In genomic region chrX:27715610-27716009, GRCh38 we compare ENCODE assay signal across 32 cellular contexts.
"Had no signal": no experiment of that assay in that cellular context is flagged by ENCODE, and none has a peak within 500 bp of the region (broad histone marks: within the 10 kb centered on the region; RNA-seq: fewer than 3 reads in every experiment).

No MANE protein-coding gene starts in this region.

- H3K27ac ChIP-seq: adrenal gland, body of pancreas, brain microvascular endothelial cell, breast epithelium, VCaP had no signal

- H3K27me3 ChIP-seq: adrenal gland, body of pancreas, brain microvascular endothelial cell had no signal

- ATAC-seq: activated CD8-positive, alpha-beta T cell treated with anti-CD3 and anti-CD28 coated beads for 36 hours; activated naive CD4-positive, alpha-beta T cell treated with anti-CD3 and anti-CD28 coated beads, Interleukin-2, amount 50 U/mL, for 72 hours; activated T-cell treated with anti-CD3 and anti-CD28 coated beads, Interleukin-2, amount 50 U/mL, for 4 hours; activated T-cell treated with anti-CD3 and anti-CD28 coated beads, Interleukin-2, amount 50 U/mL, for 72 hours; activated T-helper 17 cell treated with anti-CD3 and anti-CD28 coated beads, Interleukin-2, amount 50 U/mL, for 72 hours; body of pancreas had no signal

- H3K9me3 ChIP-seq: adrenal gland, body of pancreas had no signal

- DNase-seq: activated B cell treated with CpG ODN at 0.5 μM for 24 hours; activated CD4-positive, alpha-beta memory T cell treated with anti-CD3 and anti-CD28 coated beads for 36 hours; activated CD4-positive, alpha-beta T cell treated with anti-CD3 and anti-CD28 coated beads for 4 hours; activated CD4-positive, alpha-beta T cell treated with anti-CD3 and anti-CD28 coated beads, Interleukin-2, amount 10 ng/mL, durations not matched to agents 24 days and 14 days; activated CD4-positive, alpha-beta T cell treated with anti-CD3 and anti-CD28 coated beads, Interleukin-2, amount 50 U/mL, for 1 hour; activated CD4-positive, alpha-beta T cell treated with anti-CD3 and anti-CD28 coated beads, Interleukin-2, amount 50 U/mL, for 4 hours; activated CD4-positive, CD25-positive, alpha-beta regulatory T cell treated with anti-CD3 and anti-CD28 coated beads, Interleukin-2, amount 50 U/mL, for 72 hours; activated CD8-positive, alpha-beta memory T cell treated with anti-CD3 and anti-CD28 coated beads, Interleukin-2, amount 50 U/mL, for 4 hours; activated CD8-positive, alpha-beta T cell treated with anti-CD3 and anti-CD28 coated beads for 36 hours; activated effector memory CD4-positive, alpha-beta T cell treated with anti-CD3 and anti-CD28 coated beads, Interleukin-2, amount 50 U/mL, for 16 hours; activated gamma-delta T cell treated with Interleukin-2 at 50 U/mL for 16 hours; activated naive CD4-positive, alpha-beta T cell; activated naive CD4-positive, alpha-beta T cell treated with anti-CD3 and anti-CD28 coated beads for 36 hours; activated naive CD4-positive, alpha-beta T cell treated with anti-CD3 and anti-CD28 coated beads, Interleukin-2, amount 50 U/mL, for 16 hours; activated naive CD8-positive, alpha-beta T cell treated with anti-CD3 and anti-CD28 coated beads for 36 hours; activated T-cell treated with anti-CD3 and anti-CD28 coated beads for 4 hours; activated T-cell treated with anti-CD3 and anti-CD28 coated beads, Interleukin-2, amount 50 U/mL, for 1 hour; activated T-cell treated with anti-CD3 and anti-CD28 coated beads, Interleukin-2, amount 50 U/mL, for 4 hours; activated T-cell treated with anti-CD3 and anti-CD28 coated beads, Interleukin-2, amount 50 U/mL, for 72 hours; adrenal gland; amniotic stem cell; aorta; body of pancreas; brain microvascular endothelial cell; central memory CD4-positive, alpha-beta T cell; T-helper 2 cell; T-helper 9 cell had no signal

- H3K4me1 ChIP-seq: adrenal gland, body of pancreas, breast epithelium had no signal

- H3K4me3 ChIP-seq: adrenal gland, body of pancreas, breast epithelium had no signal

- H3K36me3 ChIP-seq: adrenal gland, brain microvascular endothelial cell, breast epithelium had no signal

- FAIRE-seq: TTC549 had no signal
